8 cellular contexts compared by ENCODE assay signal in the genomic region with DNA sequence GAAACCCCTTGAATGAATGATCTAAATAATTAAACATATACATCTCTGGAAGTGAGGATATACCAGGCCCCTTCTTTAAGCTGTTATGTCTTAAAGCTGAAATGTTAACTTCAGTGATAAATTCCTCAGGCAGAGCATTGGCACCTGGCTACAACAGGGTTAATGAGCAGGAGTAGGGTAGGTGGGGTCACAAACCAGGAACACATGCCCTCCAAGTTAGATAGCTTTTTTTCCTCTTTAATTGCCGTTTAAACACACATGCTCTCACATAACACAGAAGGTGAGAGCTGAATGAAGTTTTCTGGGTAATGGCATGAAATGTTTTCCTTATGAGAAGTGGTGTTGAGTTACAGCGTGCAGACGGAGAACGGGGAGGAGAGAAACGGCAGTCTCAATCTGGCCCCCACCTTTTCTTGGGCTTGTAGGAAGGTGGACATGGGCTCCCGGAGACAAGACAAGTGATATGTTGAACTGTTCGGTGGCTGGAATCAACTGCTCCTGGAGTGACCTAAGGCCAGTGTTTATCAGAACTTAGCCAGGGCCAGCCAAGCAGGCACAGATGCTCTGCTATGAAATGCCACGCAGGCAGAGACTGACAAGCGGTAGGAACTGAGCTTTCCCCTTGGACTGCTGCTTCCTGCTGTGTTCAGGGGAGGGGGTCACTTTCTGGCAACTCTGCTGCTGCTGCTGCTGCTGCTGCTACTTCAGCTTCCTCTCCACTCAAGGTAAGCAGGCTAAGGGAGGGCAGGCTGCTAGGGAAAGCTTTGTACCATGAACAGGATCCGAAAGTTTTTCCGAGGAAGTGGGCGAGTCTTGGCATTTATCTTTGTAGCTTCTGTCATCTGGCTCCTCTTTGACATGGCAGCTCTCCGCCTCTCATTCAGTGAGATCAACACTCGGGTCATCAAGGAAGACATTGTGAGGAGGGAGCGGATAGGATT. TPM values are rescaled to one million over a fixed set of nuclear protein-coding genes. Genes with fewer than 3 reads are reported as not detected.
DNase-seq lines count a peak whose midpoint lies in the region; ATAC-seq and TF ChIP-seq lines count a peak whose summit lies in the region.

A gene with protein sequence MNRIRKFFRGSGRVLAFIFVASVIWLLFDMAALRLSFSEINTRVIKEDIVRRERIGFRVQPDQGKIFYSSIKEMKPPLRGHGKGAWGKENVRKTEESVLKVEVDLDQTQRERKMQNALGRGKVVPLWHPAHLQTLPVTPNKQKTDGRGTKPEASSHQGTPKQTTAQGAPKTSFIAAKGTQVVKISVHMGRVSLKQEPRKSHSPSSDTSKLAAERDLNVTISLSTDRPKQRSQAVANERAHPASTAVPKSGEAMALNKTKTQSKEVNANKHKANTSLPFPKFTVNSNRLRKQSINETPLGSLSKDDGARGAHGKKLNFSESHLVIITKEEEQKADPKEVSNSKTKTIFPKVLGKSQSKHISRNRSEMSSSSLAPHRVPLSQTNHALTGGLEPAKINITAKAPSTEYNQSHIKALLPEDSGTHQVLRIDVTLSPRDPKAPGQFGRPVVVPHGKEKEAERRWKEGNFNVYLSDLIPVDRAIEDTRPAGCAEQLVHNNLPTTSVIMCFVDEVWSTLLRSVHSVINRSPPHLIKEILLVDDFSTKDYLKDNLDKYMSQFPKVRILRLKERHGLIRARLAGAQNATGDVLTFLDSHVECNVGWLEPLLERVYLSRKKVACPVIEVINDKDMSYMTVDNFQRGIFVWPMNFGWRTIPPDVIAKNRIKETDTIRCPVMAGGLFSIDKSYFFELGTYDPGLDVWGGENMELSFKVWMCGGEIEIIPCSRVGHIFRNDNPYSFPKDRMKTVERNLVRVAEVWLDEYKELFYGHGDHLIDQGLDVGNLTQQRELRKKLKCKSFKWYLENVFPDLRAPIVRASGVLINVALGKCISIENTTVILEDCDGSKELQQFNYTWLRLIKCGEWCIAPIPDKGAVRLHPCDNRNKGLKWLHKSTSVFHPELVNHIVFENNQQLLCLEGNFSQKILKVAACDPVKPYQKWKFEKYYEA (plus strand): TSS at position 394 of the 941 bp plus-strand sequence. CDS start 378 bp downstream, at position 772.

- no peaks in the 10 kb centered on the region for H3K27me3 Mint-ChIP-seq in Caco-2 (ENCODE audit: insufficient read depth, unreplicated experiment)
- peaks cover 8% of the 10 kb centered on the region for H3K27me3 Mint-ChIP-seq in nephron (ENCODE audit: low read depth)
- peaks cover 6 to 22% of the 10 kb centered on the region in 2 donors for H3K27me3 Mint-ChIP-seq in natural killer cell (ENCODE audit: low read depth in 2 of 2)

- H3K9me3 Mint-ChIP-seq in Caco-2 (ENCODE audit: unreplicated experiment) (no peaks in the 10 kb centered on the region), nephron (no peaks in the 10 kb centered on the region), natural killer cell (no peaks in the 10 kb centered on the region)

- WGBS in esophagus muscularis mucosa, result 10% methylated on average over 14 of the region's 15 CpGs

- no peak for TF ChIP-seq EP300 in esophagus muscularis mucosa (IDR thresholded peaks at IDR 0.05)

- no peaks in the 10 kb centered on the region for H3K9me3 ChIP-seq in Caco-2
- no peaks in the 10 kb centered on the region for H3K9me3 ChIP-seq in esophagus muscularis mucosa

- peak in 1 of 2 experiments; percentile 37 for DNase-seq in Caco-2
- peak; percentile 23 for DNase-seq in NCI-H446 treated with DMSO at 0.1 percent for 48 hours (lab: John Stamatoyannopoulos, UW)
- DNase-seq in esophagus muscularis mucosa (ENCODE audit: extremely low spot score), result no peak
- DNase-seq in natural killer cell, result no peak

- intact Hi-C loops in Caco-2 (cut with micrococcal nuclease; ENCODE audit: unreplicated experiment) (loop anchor here (1.0 kb wide), 1 partner anchor 11 kb away; no protein-coding TSS in a partner anchor), esophagus muscularis mucosa (cut with DNase I) (no loop called here), natural killer cell (cut with micrococcal nuclease) (no loop called here)

- H3K27me3 ChIP-seq in Caco-2 (replicated peaks; ENCODE audit: control insufficient read depth, insufficient read depth, low read length) (no peaks in the 10 kb centered on the region), esophagus muscularis mucosa (no peaks in the 10 kb centered on the region)

- H3K4me1 Mint-ChIP-seq in Caco-2 (ENCODE audit: low read depth, unreplicated experiment), result peaks cover 39% of the 10 kb centered on the region
- H3K4me1 Mint-ChIP-seq in nephron, result peaks cover 17% of the 10 kb centered on the region
- peaks cover 0 to 6% of the 10 kb centered on the region in 2 donors for H3K4me1 Mint-ChIP-seq in natural killer cell

- H3K36me3 ChIP-seq in Caco-2 (ENCODE audit: control insufficient read depth, insufficient read depth, low read length), result no peaks in the 10 kb centered on the region
- H3K36me3 ChIP-seq in esophagus muscularis mucosa, result no peaks in the 10 kb centered on the region

- H3K27ac Mint-ChIP-seq in Caco-2 (ENCODE audit: unreplicated experiment) (peak within 1 kb of the TSS; percentile 65), nephron (peak within 1 kb of the TSS; percentile 4 to 39 (median 15)), natural killer cell (no peak within 1 kb of the TSS)

- TF ChIP-seq POLR2A in esophagus muscularis mucosa (IDR thresholded peaks at IDR 0.05; ENCODE audit: low read depth), result no peak

- no peak for TF ChIP-seq CTCF in Caco-2 (IDR thresholded peaks at IDR 0.05; ENCODE audit: insufficient read depth in 1 of 2, low read depth in 1 of 2, low read length in 1 of 2, severe bottlenecking in 1 of 2, unreplicated experiment in 1 of 2)
- TF ChIP-seq CTCF in esophagus muscularis mucosa (IDR thresholded peaks at IDR 0.05), result no peak
- no peak for TF ChIP-seq CTCF in nephron (IDR thresholded peaks at IDR 0.05; ENCODE audit: unreplicated experiment in 3 of 3)
- TF ChIP-seq CTCF in natural killer cell (IDR thresholded peaks at IDR 0.05), result no peak

- ATAC-seq in natural killer cell (no peak), HG03439 (IDR thresholded peaks at IDR 0.05; ENCODE audit: unreplicated experiment) (no peak), HG02571 (IDR thresholded peaks at IDR 0.05; ENCODE audit: unreplicated experiment) (no peak), HG02884 (IDR thresholded peaks at IDR 0.05; ENCODE audit: unreplicated experiment) (no peak)

- H3K4me3 Mint-ChIP-seq in Caco-2 (ENCODE audit: unreplicated experiment) (peak within 1 kb of the TSS; percentile 86), nephron (peak within 1 kb of the TSS; percentile 71 to 77 (median 72)), natural killer cell (no peak within 1 kb of the TSS)

- POLR2A ChIA-PET in Caco-2 (lab: Charles Lee), result no interaction called here

- H3K27ac ChIP-seq in esophagus muscularis mucosa (replicated peaks in 1 of 4), result no peak within 1 kb of the TSS

- H3K4me1 ChIP-seq in Caco-2 (peaks cover 41% of the 10 kb centered on the region), esophagus muscularis mucosa (peaks cover 3 to 22% (median 14%) of the 10 kb centered on the region in 4 donors)

- peaks cover 6% of the 10 kb centered on the region for H3K36me3 Mint-ChIP-seq in Caco-2 (ENCODE audit: insufficient read depth, unreplicated experiment)
- H3K36me3 Mint-ChIP-seq in nephron (ENCODE audit: low read depth), result no peaks in the 10 kb centered on the region
- H3K36me3 Mint-ChIP-seq in natural killer cell, result no peaks in the 10 kb centered on the region

- BruUV-seq in Caco-2 (replicated peaks; lab: Mats Ljungman, UMichigan), result TSS peak; percentile 39

- H3K4me3 ChIP-seq in Caco-2 (ENCODE audit: low read depth, low read length) (peak within 1 kb of the TSS; percentile 45), esophagus muscularis mucosa (peak within 1 kb of the TSS; percentile 27 to 38 (median 32))

- CTCF ChIA-PET in Caco-2 (lab: Charles Lee), result interaction anchor here (0.6 to 1.0 kb wide), 4 partner anchors 11 to 372 kb away, joined by 3 read pairs; a partner anchor contains a TSS

RNA-seq across cellular contexts. Expression of the gene that starts here (rescaled TPM):
- 6.8 TPM in 2 replicates for total RNA-seq in Caco-2 (2022)
- total RNA-seq in esophagus muscularis mucosa, result under 1 TPM in 3 of 4 donors, not detected in 1; 0.13 to 0.83 (median 0.17) TPM
- not detected for total RNA-seq in natural killer cell

Comparison
In these comparisons a context has a peak if more than half of its experiments do, and no peak if none do; other contexts are left out.
1. H3K27ac Mint-ChIP-seq: peak in Caco-2 (single experiment) and nephron (3 of 3); none in natural killer cell (0 of 2).